ENCODE assay signal across 8 cellular contexts in the genomic region with DNA sequence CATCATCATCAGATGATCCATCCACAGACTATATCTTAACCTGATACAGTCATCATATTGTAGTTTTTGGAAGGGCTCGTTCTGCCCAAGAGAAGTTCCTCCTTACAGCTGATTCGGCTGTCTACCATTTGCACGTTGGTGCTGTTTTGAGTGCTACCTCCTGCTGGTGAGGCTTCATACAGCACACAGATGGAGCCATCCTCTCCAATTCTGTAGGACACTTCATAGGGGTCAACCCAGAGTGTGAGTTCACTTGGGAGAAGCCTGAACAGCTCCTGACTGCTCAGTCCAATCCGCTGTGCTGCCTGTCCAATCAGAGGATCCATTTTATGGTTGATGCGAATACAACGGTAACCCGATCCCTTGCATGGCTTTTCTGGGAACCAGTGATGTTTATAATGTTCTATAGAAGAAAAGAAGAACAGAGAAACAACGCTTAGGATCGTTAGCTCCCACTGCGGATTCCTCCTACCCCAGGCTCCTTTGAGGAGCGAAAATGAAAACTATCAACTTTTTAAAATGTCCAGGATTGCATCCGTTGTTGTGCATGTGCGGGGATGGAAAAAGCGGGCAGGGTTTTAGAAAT. TPM values are rescaled to one million over a fixed set of nuclear protein-coding genes. Genes with fewer than 3 reads are reported as not detected.
DNase-seq lines count a peak whose midpoint lies in the region; ATAC-seq, FAIRE-seq and TF ChIP-seq lines count a peak whose summit lies in the region.

No MANE protein-coding gene starts in this region.

- no peak overlapping the region for H3K4ac ChIP-seq in H1 (replicated peaks; ENCODE audit: insufficient read length, low read depth, low read length)
- H3K4ac ChIP-seq in mesenchymal stem cell (ENCODE audit: low read depth in 1 of 2, low read length in 2 of 2): peak overlapping the region; percentile 87 to 99

- H2BK120ac ChIP-seq in H1 (replicated peaks; ENCODE audit: low read depth, low read length) (no peak overlapping the region), mesenchymal stem cell (ENCODE audit: low read depth, low read length) (peak overlapping the region; percentile 93)

- H3K18ac ChIP-seq in H1 (ENCODE audit: extremely low read depth, low read length) (no peak overlapping the region; the same call in 1 of the 2 replicates), mesenchymal stem cell (ENCODE audit: low read depth in 1 of 2, low read length in 2 of 2) (peak overlapping the region; percentile 99 to 100)

- H3K4me3 ChIP-seq in H1 (ENCODE audit: extremely low read depth in 1 of 4, insufficient read depth in 2 of 4, low read depth in 3 of 4, low read length in 4 of 4) (peak overlapping the region; percentile 86 to 93 (median 88)), mesenchymal stem cell (ENCODE audit: insufficient read depth in 1 of 2, low read depth in 1 of 2, low read length in 2 of 2) (peak overlapping the region; percentile 87 to 99)

- H3K27ac ChIP-seq in H1 (ENCODE audit: low read depth, low read length) (no peak overlapping the region), mesenchymal stem cell (ENCODE audit: low read length, poor library complexity, severe bottlenecking) (peak overlapping the region; percentile 81)

- DNase-seq in A172 (ENCODE audit: low spot score) (peak; percentile 87), HT-29 (ENCODE audit: low spot score) (peak; percentile 84), NOMO-1 (lab: John Stamatoyannopoulos, UW; ENCODE audit: unreplicated experiment in 2 of 2) (peak; percentile 75 to 91), H1 (ENCODE audit: low read depth in 1 of 2, low spot score in 2 of 2) (peak; percentile 33 to 58), mesenchymal stem cell (peak; percentile 98)
- DNase-seq in activated CD8-positive, alpha-beta memory T cell treated with anti-CD3 and anti-CD28 coated beads for 4 hours (ENCODE audit: low read depth in 2 of 2): peak; percentile 33 to 53
- peak; percentile 35 for DNase-seq in stimulated activated CD8-positive, alpha-beta memory T cell treated with anti-CD3 and anti-CD28 coated beads, Interleukin-15, amount 100 ng/mL, for 1 hour (ENCODE audit: low read depth)

- H3K36me3 ChIP-seq in H1 (ENCODE audit: control insufficient read depth in 2 of 4, insufficient read depth in 4 of 4, low read length in 3 of 4) (peaks cover 0 to 35% (median 2%) of the 10 kb centered on the region in 4 experiments; a peak in 3 of 8 replicates), mesenchymal stem cell (ENCODE audit: control insufficient read depth in 1 of 2, insufficient read depth in 2 of 2, low read depth in 1 of 2, low read length in 2 of 2) (peaks cover 3 to 41% of the 10 kb centered on the region in 2 experiments)

- H3K4me2 ChIP-seq in H1 (ENCODE audit: insufficient read depth in 1 of 2, low read depth in 2 of 2, low read length in 2 of 2) (peak overlapping the region; percentile 50 to 70), mesenchymal stem cell (ENCODE audit: low read length, poor library complexity, severe bottlenecking) (peak overlapping the region; percentile 85)

- no peak overlapping the region for H3K56ac ChIP-seq in H1 (replicated peaks; ENCODE audit: insufficient read length, low read depth, low read length)

- H3K9me3 ChIP-seq in H1 (ENCODE audit: insufficient read depth in 2 of 2, low read depth in 1 of 2, low read length in 1 of 2) (no peaks in the 10 kb centered on the region), mesenchymal stem cell (ENCODE audit: control insufficient read depth, low read length) (no peaks in the 10 kb centered on the region)

- no peak overlapping the region for H4K5ac ChIP-seq in H1 (ENCODE audit: insufficient read length, low read depth, low read length)

- H2BK12ac ChIP-seq in H1 (ENCODE audit: low read depth, low read length) (no peak overlapping the region; the same call in 1 of the 2 replicates), mesenchymal stem cell (ENCODE audit: low read length in 2 of 2) (no peak overlapping the region)

- H3K79me1 ChIP-seq in H1 (ENCODE audit: low read depth, low read length): no peaks in the 10 kb centered on the region
- H3K79me1 ChIP-seq in mesenchymal stem cell (replicated peaks; ENCODE audit: low read length, poor library complexity, severe bottlenecking): no peaks in the 10 kb centered on the region

- TF ChIP-seq CTCF in H1 (IDR thresholded peaks at IDR 0.05; ENCODE audit: control extremely low read depth in 1 of 3, insufficient read depth in 1 of 3, low read depth in 1 of 3, low read length in 3 of 3): peak; percentile 46 to 77 (median 61)

- H2BK5ac ChIP-seq in H1 (ENCODE audit: low read depth, low read length) (peak overlapping the region; percentile 67; the same call in 1 of the 2 replicates), mesenchymal stem cell (ENCODE audit: low read depth, low read length, poor library complexity, severe bottlenecking) (no peak overlapping the region)

- CTCF ChIA-PET in H1 (lab: Charles Lee; ENCODE audit: partially characterized antibody): interaction anchor here (0.6 to 1.7 kb wide), 13 partner anchors 11 to 762 kb away, joined by 3 to 8 read pairs (median 3); no protein-coding TSS in a partner anchor

- H3K9ac ChIP-seq in H1 (replicated peaks in 1 of 4; ENCODE audit: extremely low read depth in 1 of 4, low read depth in 3 of 4, low read length in 3 of 4) (peak overlapping the region in 3 of 4 experiments; percentile 84 to 91 (median 87); a peak in 6 of 7 replicates), mesenchymal stem cell (ENCODE audit: low read length) (peak overlapping the region; percentile 93)

- no peaks in the 10 kb centered on the region; the same call in 1 of the 2 replicates for H3K23me2 ChIP-seq in H1 (ENCODE audit: low read depth, low read length)

- no peak overlapping the region for H2BK20ac ChIP-seq in H1 (ENCODE audit: low read length)

- POLR2A ChIA-PET in H1 (lab: Charles Lee; ENCODE audit: partially characterized antibody): interaction anchor here (0.7 to 4.8 kb wide), 24 partner anchors 9 to 1233 kb away, joined by 3 to 119 read pairs (median 4); no protein-coding TSS in a partner anchor

- H3K79me2 ChIP-seq in H1 (ENCODE audit: control insufficient read depth in 1 of 2, insufficient read depth in 2 of 2, low read length in 2 of 2): peaks cover 17 to 62% of the 10 kb centered on the region in 2 experiments

- H2BK15ac ChIP-seq in H1 (ENCODE audit: low read length) (no peak overlapping the region), mesenchymal stem cell (ENCODE audit: low read depth, poor library complexity, severe bottlenecking) (no peak overlapping the region)

- ATAC-seq in GM18517 (IDR thresholded peaks at IDR 0.05; ENCODE audit: unreplicated experiment): peak; percentile 17

- H3K14ac ChIP-seq in H1 (ENCODE audit: insufficient read length): no peak overlapping the region
- no peak overlapping the region for H3K14ac ChIP-seq in mesenchymal stem cell (ENCODE audit: low read length in 2 of 2)

- no peak overlapping the region for H4K91ac ChIP-seq in H1 (replicated peaks; ENCODE audit: insufficient read length, low read length)
- no peak overlapping the region for H4K91ac ChIP-seq in mesenchymal stem cell (ENCODE audit: low read length)

- peak; percentile 26 to 45; a peak in 2 of 3 replicates for TF ChIP-seq POLR2A in H1 (IDR thresholded peaks at IDR 0.05; ENCODE audit: control extremely low read depth in 1 of 2, low read depth in 2 of 2, low read length in 2 of 2)

- peaks cover 2 to 12% (median 4%) of the 10 kb centered on the region in 4 experiments; a peak in 4 of 7 replicates for H3K4me1 ChIP-seq in H1 (replicated peaks in 1 of 4; ENCODE audit: control insufficient read depth in 3 of 4, insufficient read depth in 4 of 4, low read length in 3 of 4)
- peaks cover 2% of the 10 kb centered on the region for H3K4me1 ChIP-seq in mesenchymal stem cell (ENCODE audit: control insufficient read depth, insufficient read depth, low read depth, low read length)

- no peak overlapping the region for H2AFZ ChIP-seq in H1 (ENCODE audit: low read length)
- H2AFZ ChIP-seq in mesenchymal stem cell (ENCODE audit: low read depth, low read length): no peak overlapping the region

- 8% methylated on average over 14 of the region's 14 CpGs; no CpG with 5 or more reads in 1 of the 2 experiments for WGBS in H1 (ENCODE audit: extremely low coverage in 1 of 2, insufficient coverage in 1 of 2, insufficient read length in 1 of 2, insufficient replicate concordance in 2 of 2, low coverage in 1 of 2, low lambda C conversion rate in 2 of 2, missing lambda C conversion rate in 1 of 2), 2 experiments
- under 1% methylated on average over 10 of the region's 14 CpGs for WGBS in mesenchymal stem cell

- peaks cover 18 to 19% of the 10 kb centered on the region in 2 experiments for H4K20me1 ChIP-seq in H1 (replicated peaks in 1 of 2; ENCODE audit: control insufficient read depth in 1 of 2, insufficient read depth in 2 of 2, low read length in 2 of 2)

- H3K27me3 ChIP-seq in H1 (replicated peaks in 1 of 4; ENCODE audit: control insufficient read depth in 3 of 4, extremely low read depth in 1 of 4, insufficient read depth in 3 of 4, low read length in 3 of 4) (no peaks in the 10 kb centered on the region), mesenchymal stem cell (ENCODE audit: control insufficient read depth in 1 of 2, insufficient read depth in 1 of 2, low read length in 2 of 2) (no peaks in the 10 kb centered on the region)

- TF ChIP-seq RAD21 in H1 (IDR thresholded peaks at IDR 0.05 in 1 of 2, conservative IDR thresholded peaks at IDR 0.05 in 1 of 2; ENCODE audit: low read depth in 2 of 2, low read length in 2 of 2): peak; percentile 64 to 70

- H2AK5ac ChIP-seq in H1 (ENCODE audit: low read depth, low read length) (no peak overlapping the region), mesenchymal stem cell (ENCODE audit: low read length, severe bottlenecking) (no peak overlapping the region)

- H3K23ac ChIP-seq in H1 (ENCODE audit: insufficient read length): no peak overlapping the region
- H3K23ac ChIP-seq in mesenchymal stem cell (ENCODE audit: low read length in 2 of 2): no peak overlapping the region

- H4K8ac ChIP-seq in H1 (ENCODE audit: extremely low read depth, insufficient read depth, low read length) (no peak overlapping the region; the same call in 1 of the 2 replicates), mesenchymal stem cell (ENCODE audit: low read length) (no peak overlapping the region)

- no peak for TF ChIP-seq EP300 in H1 (IDR thresholded peaks at IDR 0.05; ENCODE audit: borderline replicate concordance in 1 of 2, low read depth in 2 of 2, low read length in 2 of 2)

- peak; percentile 80 for FAIRE-seq in H1 (lab: Jason Lieb, UNC)

RNA-seq across cellular contexts. Expression of gene BTG1, which starts 1.5 kb away (rescaled TPM):
- 4.0 and 4.7 TPM in 2 replicates for total RNA-seq in A172 (2014; rRNA removed; shearing (Covaris generic))
- total RNA-seq in HT-29 (2014; rRNA removed; shearing (Covaris generic)): 4.3 and 12.4 TPM in 2 replicates
- total RNA-seq in H1 (2021; fragmentation: NEBNext Ultra II Directional; extraction: Animal tissue kit (Norgen Biotek cat#: 25700)): 31.6 and 32.7 TPM in 2 replicates
- polyA plus RNA-seq in H1 (2011; rRNA removed): 12.6 and 17.1 TPM in 2 replicates
- 9.2 TPM for polyA plus RNA-seq in H1 (2011; cell fraction: cytosol; rRNA removed)
- polyA plus RNA-seq in H1 (2011; cell fraction: nucleus; rRNA removed): 19.1 TPM
- 13.3 to 26.4 TPM (median 23.4 TPM) in 4 replicates for polyA plus RNA-seq in H1 (2012, experiment 1 of 2)
- polyA plus RNA-seq in H1 (2012, experiment 2 of 2): 4.8 TPM
- polyA plus RNA-seq in H1 (2013, experiment 1 of 2): 13.8 TPM
- polyA plus RNA-seq in H1 (2013, experiment 2 of 2): 13.5 TPM
- 46.7 and 47.2 TPM in 2 replicates for polyA minus RNA-seq in H1 (2011; rRNA and poly(A)+ RNA removed)
- 21.7 TPM for polyA minus RNA-seq in H1 (2011; cell fraction: cytosol; rRNA and poly(A)+ RNA removed)
- 48.2 TPM for polyA minus RNA-seq in H1 (2011; cell fraction: nucleus; rRNA and poly(A)+ RNA removed)
- polyA plus RNA-seq in mesenchymal stem cell (2013, experiment 1 of 2): 51.7 TPM
- polyA plus RNA-seq in mesenchymal stem cell (2013, experiment 2 of 2): 55.6 TPM

Comparison
In these comparisons a context has a peak if more than half of its experiments do, and no peak if none do; other contexts are left out.
1. DNase-seq: peak in every context shown above with its lines; median percentile 98 in mesenchymal stem cell; 87 in A172; 84 in HT-29; 83 in NOMO-1; 46 in H1; 43 in activated CD8-positive, alpha-beta memory T cell treated with anti-CD3 and anti-CD28 coated beads for 4 hours; 35 in stimulated activated CD8-positive, alpha-beta memory T cell treated with anti-CD3 and anti-CD28 coated beads, Interleukin-15, amount 100 ng/mL, for 1 hour.